In the genomic region with DNA sequence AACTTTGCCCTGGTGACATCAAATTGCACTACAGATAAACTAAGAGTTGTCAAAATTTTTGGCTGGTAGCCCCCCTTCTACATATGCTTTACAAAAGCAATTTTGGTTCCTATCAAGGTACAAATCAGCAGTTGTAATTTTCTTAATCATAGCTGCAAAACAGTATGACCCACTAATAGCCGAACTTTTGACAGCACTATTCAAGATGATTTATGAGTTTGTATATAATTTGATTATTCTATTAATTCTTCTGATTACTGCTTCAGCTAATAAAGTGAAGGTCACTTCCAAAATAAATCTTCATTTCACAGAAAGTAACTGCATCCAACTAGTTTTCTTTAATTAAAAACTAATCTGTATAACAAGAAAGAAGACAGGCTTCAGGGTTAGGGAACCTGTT, we compare ENCODE assay signal across 25 cellular contexts.
"Had no signal": no experiment of that assay in that cellular context is flagged by ENCODE, and none has a peak within 500 bp of the region (broad histone marks: within the 10 kb centered on the region; RNA-seq: fewer than 3 reads in every experiment).

No MANE protein-coding gene starts in this region.

- H3K27me3 ChIP-seq: colonic mucosa, esophagus squamous epithelium, gastrocnemius medialis, heart right ventricle, left lung had no signal

- H3K36me3 ChIP-seq: colonic mucosa, esophagus squamous epithelium, gastrocnemius medialis, heart right ventricle, left lung, lower lobe of right lung had no signal

- H3K27ac Mint-ChIP-seq: dendritic cell treated with granulocyte-macrophage colony-stimulating factor and Interleukin-4, amounts not matched to agents 40 ng/mL and 50 ng/mL, for 4 days; effector memory CD8-positive, alpha-beta T cell; endodermal cell had no signal

- H3K4me3 ChIP-seq: colonic mucosa, esophagus squamous epithelium, gastrocnemius medialis, heart right ventricle, left lung, lower lobe of right lung had no signal

- H3K4me1 ChIP-seq: colonic mucosa, esophagus squamous epithelium, left lung had no signal

- H3K27ac ChIP-seq: colonic mucosa, epithelial cell of prostate, esophagus squamous epithelium, gastrocnemius medialis, heart right ventricle, left lung, lower lobe of right lung had no signal

- H3K27me3 Mint-ChIP-seq: dendritic cell treated with granulocyte-macrophage colony-stimulating factor and Interleukin-4, amounts not matched to agents 40 ng/mL and 50 ng/mL, for 4 days; effector memory CD8-positive, alpha-beta T cell had no signal

- H3K4me3 Mint-ChIP-seq: dendritic cell treated with granulocyte-macrophage colony-stimulating factor and Interleukin-4, amounts not matched to agents 40 ng/mL and 50 ng/mL, for 4 days; effector memory CD8-positive, alpha-beta T cell; endodermal cell had no signal

- DNase-seq: colonic mucosa; cortex of kidney; effector CD8-positive, alpha-beta T cell; effector memory CD8-positive, alpha-beta T cell; endodermal cell; erythroblast; esophagus squamous epithelium; foreskin fibroblast; foreskin melanocyte; gastrocnemius medialis; glutamatergic neuron; head of caudate nucleus; heart right ventricle; hippocampal formation; left cardiac atrium; left lung; left ventricle myocardium superior; lower lobe of right lung; mesenchymal stem cell; midbrain had no signal

- H3K9me3 ChIP-seq: colonic mucosa, esophagus squamous epithelium, gastrocnemius medialis, heart right ventricle, left lung, lower lobe of right lung had no signal

- H3K9me3 Mint-ChIP-seq: dendritic cell treated with granulocyte-macrophage colony-stimulating factor and Interleukin-4, amounts not matched to agents 40 ng/mL and 50 ng/mL, for 4 days; effector memory CD8-positive, alpha-beta T cell; endodermal cell had no signal

- FAIRE-seq: endometrium, keratinocyte had no signal

- ATAC-seq: effector memory CD8-positive, alpha-beta T cell; esophagus mucosa; gastrocnemius medialis; heart right ventricle; left cardiac atrium; left lung; left ventricle myocardium superior; lower lobe of right lung had no signal
